8 cellular contexts compared by ENCODE assay signal in the genomic region with DNA sequence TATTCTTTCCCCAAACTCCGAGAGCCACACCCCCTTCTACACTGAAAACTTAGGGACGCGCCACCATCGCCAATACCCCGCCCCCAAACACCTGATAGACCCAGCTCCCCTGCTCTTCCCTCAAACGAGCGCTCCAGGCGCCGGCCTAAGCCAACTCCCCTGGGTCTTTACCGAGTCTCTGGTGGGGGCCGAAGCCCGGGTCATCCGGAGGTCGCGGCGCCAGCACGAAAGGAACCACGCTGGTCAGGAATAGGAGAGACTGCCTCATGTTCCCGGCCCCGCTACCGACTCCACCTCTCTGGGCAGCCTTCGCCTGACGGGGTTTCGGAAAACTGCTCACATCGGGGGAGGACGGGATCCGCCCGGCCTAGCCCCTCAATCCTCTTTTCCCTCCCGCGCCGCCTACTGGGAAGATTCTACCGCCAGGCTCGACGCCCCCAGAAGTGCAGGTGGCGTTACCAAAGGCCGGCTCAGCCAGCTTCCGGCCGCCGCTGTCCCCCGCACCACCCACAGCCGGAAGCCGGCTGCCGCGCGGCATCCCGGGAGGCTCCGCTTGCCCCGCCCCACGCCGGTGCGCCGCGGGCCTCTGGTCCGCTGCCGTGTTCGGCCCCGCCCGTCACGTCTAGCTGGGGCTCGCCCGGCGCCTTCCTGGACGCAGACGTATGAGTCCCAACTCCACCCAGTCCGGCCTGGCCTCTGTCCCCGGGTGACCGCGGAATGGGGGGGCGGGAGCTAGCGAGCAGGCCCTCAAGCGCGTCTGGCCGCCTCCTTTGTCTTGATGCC. TPM values are rescaled to one million over a fixed set of nuclear protein-coding genes. Genes with fewer than 3 reads are reported as not detected.
DNase-seq lines count a peak whose midpoint lies in the region; ATAC-seq and TF ChIP-seq lines count a peak whose summit lies in the region.

ADAM17 (minus strand) TSS at position 493 of the 783 bp plus-strand sequence; CDS start at position 268, 225 bp downstream.

- H3K27ac ChIP-seq in ovary (peak within 1 kb of the TSS; percentile 97 to 99), thyroid gland (peak within 1 kb of the TSS; percentile 97 to 100 (median 99))

- no peaks in the 10 kb centered on the region for H3K9me3 Mint-ChIP-seq in activated naive CD8-positive, alpha-beta T cell (ENCODE audit: low read depth)
- peaks cover 5% of the 10 kb centered on the region for H3K9me3 Mint-ChIP-seq in glutamatergic neuron (ENCODE audit: unreplicated experiment)

- peak; percentile 91 for ATAC-seq in HG02588 (IDR thresholded peaks at IDR 0.05; ENCODE audit: unreplicated experiment)

- H3K9me3 ChIP-seq in ovary (no peaks in the 10 kb centered on the region), thyroid gland (no peaks in the 10 kb centered on the region)

- peaks cover 48% of the 10 kb centered on the region for H3K4me1 Mint-ChIP-seq in activated naive CD8-positive, alpha-beta T cell (ENCODE audit: low read depth)
- peaks cover 9% of the 10 kb centered on the region for H3K4me1 Mint-ChIP-seq in glutamatergic neuron (ENCODE audit: low read depth, unreplicated experiment)

- no peaks in the 10 kb centered on the region for H3K27me3 Mint-ChIP-seq in activated naive CD8-positive, alpha-beta T cell
- no peaks in the 10 kb centered on the region for H3K27me3 Mint-ChIP-seq in glutamatergic neuron (ENCODE audit: unreplicated experiment)

- intact Hi-C loops in ovary (cut with DNase I), result loop anchor here in 1 of 4 donors (2.0 kb wide), 1 partner anchor 75 kb away; the partner anchor contains the start of gene YWHAQ
- intact Hi-C loops in thyroid gland (cut with DNase I), result loop anchor here (5.0 to 10.0 kb wide), 2 partner anchors 77 to 81 kb away; partner anchors contain the start of genes IAH1 and YWHAQ

- H3K4me3 Mint-ChIP-seq in activated naive CD8-positive, alpha-beta T cell, result peak within 1 kb of the TSS; percentile 100
- peak within 1 kb of the TSS; percentile 97 for H3K4me3 Mint-ChIP-seq in glutamatergic neuron (ENCODE audit: unreplicated experiment)

- TF ChIP-seq EP300 in ovary (IDR thresholded peaks at IDR 0.05), result peak; percentile 54

- peaks cover 6% of the 10 kb centered on the region for H3K4me1 ChIP-seq in ovary (ENCODE audit: insufficient read depth)
- peaks cover 21 to 41% of the 10 kb centered on the region in 2 donors for H3K4me1 ChIP-seq in thyroid gland

- peak within 1 kb of the TSS; percentile 92 for H3K4me3 ChIP-seq in ovary
- peak within 1 kb of the TSS; percentile 56 to 92 (median 84) for H3K4me3 ChIP-seq in thyroid gland (replicated peaks in 1 of 3)

- DNase-seq in NCI-H1048 (lab: John Stamatoyannopoulos, UW) (peak; percentile 81), SKM-1 (lab: John Stamatoyannopoulos, UW; ENCODE audit: unreplicated experiment) (peak; percentile 79), glutamatergic neuron (peak; percentile 94), ovary (peak; percentile 93 to 96 (median 96)), thyroid gland (peak; percentile 97)

- TF ChIP-seq POLR2A in GM10847 (IDR thresholded peaks at IDR 0.05; ENCODE audit: extremely low read depth, insufficient read length) (peak; percentile 88), ovary (IDR thresholded peaks at IDR 0.05) (peak; percentile 94), thyroid gland (IDR thresholded peaks at IDR 0.05) (peak; percentile 8 to 97)

- WGBS in ovary, 3 donors, result 0% methylated on average over 57 to 73 of the region's 73 CpGs
- WGBS in thyroid gland, 2 donors, result 0 to 1% methylated on average over 17 to 33 of the region's 73 CpGs

- TF ChIP-seq CTCF in glutamatergic neuron (IDR thresholded peaks at IDR 0.05; ENCODE audit: partially characterized antibody, unreplicated experiment), result peak; percentile 54
- peak in 2 of 3 donors; percentile 67 to 94 for TF ChIP-seq CTCF in ovary (IDR thresholded peaks at IDR 0.05)
- peak in 4 of 6 experiments; percentile 23 to 82 (median 58) for TF ChIP-seq CTCF in thyroid gland (IDR thresholded peaks at IDR 0.05)

- H3K36me3 ChIP-seq in ovary, result no peaks in the 10 kb centered on the region
- H3K36me3 ChIP-seq in thyroid gland, result no peaks in the 10 kb centered on the region

- peak within 1 kb of the TSS; percentile 96 for H3K27ac Mint-ChIP-seq in activated naive CD8-positive, alpha-beta T cell
- peak within 1 kb of the TSS; percentile 97 for H3K27ac Mint-ChIP-seq in glutamatergic neuron (ENCODE audit: unreplicated experiment)

- H3K36me3 Mint-ChIP-seq in activated naive CD8-positive, alpha-beta T cell, result peaks cover 4% of the 10 kb centered on the region
- no peaks in the 10 kb centered on the region for H3K36me3 Mint-ChIP-seq in glutamatergic neuron (ENCODE audit: unreplicated experiment)

- H3K27me3 ChIP-seq in ovary (no peaks in the 10 kb centered on the region), thyroid gland (no peaks in the 10 kb centered on the region)

RNA-seq across cellular contexts. Expression of gene ADAM17, which starts in this region (rescaled TPM):
- 23.8 TPM for total RNA-seq in glutamatergic neuron (ENCODE audit: unreplicated experiment)
- 10 to 100 TPM; 24.3 to 46.6 (median 30.0) TPM for total RNA-seq in ovary
- polyA plus RNA-seq in ovary, result 10 to 100 TPM; 10.2 to 22.8 TPM
- 10 to 100 TPM; 26.9 to 39.4 (median 31.3) TPM for total RNA-seq in thyroid gland

Comparison
In these comparisons a context has a peak if more than half of its experiments do, and no peak if none do; other contexts are left out.
1. Peak in every context shown above with its lines: DNase-seq, ATAC-seq, H3K4me3 ChIP-seq and H3K27ac ChIP-seq.